10 cellular contexts compared by ENCODE assay signal in the genomic region with DNA sequence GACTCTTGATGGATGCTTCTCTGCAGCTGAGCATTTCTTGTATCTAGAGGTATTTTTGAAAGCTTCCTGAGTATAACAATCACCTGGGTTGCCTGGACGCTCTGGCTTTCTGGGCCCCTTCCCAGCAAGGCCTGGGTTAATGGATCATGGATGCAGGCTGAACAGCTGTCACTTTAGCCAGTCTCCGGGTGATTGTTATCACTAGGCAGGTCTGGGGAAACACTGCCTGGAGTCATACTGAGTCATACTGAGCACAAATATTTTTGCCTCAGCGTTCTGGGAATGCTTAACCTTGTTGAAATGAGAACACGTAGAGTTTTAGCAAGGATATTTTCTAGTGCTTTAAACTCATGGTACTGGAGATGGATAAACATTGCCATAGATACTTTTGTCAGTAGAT.
A peak's percentile ranks its signal among the peaks of the same experiment; 100 is the strongest.
DNase-seq lines count a peak whose midpoint lies in the region; ATAC-seq and TF ChIP-seq lines count a peak whose summit lies in the region.
"Had no signal": no experiment of that assay in that cellular context is flagged by ENCODE, and none has a peak within 500 bp of the region (broad histone marks: within the 10 kb centered on the region; RNA-seq: fewer than 3 reads in every experiment).

No MANE protein-coding gene starts in this region.

- ATAC-seq in GM21717 (IDR thresholded peaks at IDR 0.05; ENCODE audit: unreplicated experiment) = no peak

- peaks cover 0 to 16% (median 0%) of the 10 kb centered on the region in 4 donors for H3K4me1 ChIP-seq in tibial nerve

- peaks cover 42% of the 10 kb centered on the region for H3K4me1 Mint-ChIP-seq in chondrocyte (ENCODE audit: low read depth)
- H3K4me1 Mint-ChIP-seq in mesothelial cell of epicardium = peaks cover 53% of the 10 kb centered on the region
- H3K4me1 Mint-ChIP-seq in T-helper 2 cell treated with Interferon-gamma antibody and Interleukin-4, amounts not matched to agents 5 μg/mL and 100 μg/mL, for 36 hours (ENCODE audit: low read depth) = peaks cover 3% of the 10 kb centered on the region

- no peaks in the 10 kb centered on the region for H3K9me3 ChIP-seq in MG63
- no peaks in the 10 kb centered on the region for H3K9me3 ChIP-seq in tibial nerve

- TF ChIP-seq EP300 in tibial nerve (IDR thresholded peaks at IDR 0.05) = no peak

- WGBS in tibial nerve, 2 donors = 28 to 37% methylated on average over 3 to 4 of the region's 4 CpGs

- H3K9me3 Mint-ChIP-seq in chondrocyte (ENCODE audit: low read depth) (no peaks in the 10 kb centered on the region), mesothelial cell of epicardium (peaks cover 6% of the 10 kb centered on the region)
- no peaks in the 10 kb centered on the region for H3K9me3 Mint-ChIP-seq in T-helper 2 cell treated with Interferon-gamma antibody and Interleukin-4, amounts not matched to agents 5 μg/mL and 100 μg/mL, for 36 hours

- H3K27ac ChIP-seq in tibial nerve = peak overlapping the region in 1 of 4 donors; percentile 61

- H3K36me3 ChIP-seq in MG63 (no peaks in the 10 kb centered on the region), tibial nerve (no peaks in the 10 kb centered on the region)

- peak overlapping the region; percentile 2 for H3K4me3 Mint-ChIP-seq in chondrocyte (ENCODE audit: unreplicated experiment)
- H3K4me3 Mint-ChIP-seq in mesothelial cell of epicardium = no peak overlapping the region
- no peak overlapping the region for H3K4me3 Mint-ChIP-seq in T-helper 2 cell treated with Interferon-gamma antibody and Interleukin-4, amounts not matched to agents 5 μg/mL and 100 μg/mL, for 36 hours

- H3K4me3 ChIP-seq in MG63 = no peak overlapping the region
- no peak overlapping the region for H3K4me3 ChIP-seq in tibial nerve

- H3K27me3 ChIP-seq in MG63 (no peaks in the 10 kb centered on the region), tibial nerve (peaks cover 0 to 4% of the 10 kb centered on the region in 2 donors)

- peak overlapping the region; percentile 92 for H3K27ac Mint-ChIP-seq in chondrocyte (ENCODE audit: unreplicated experiment)
- H3K27ac Mint-ChIP-seq in mesothelial cell of epicardium = peak overlapping the region; percentile 77
- H3K27ac Mint-ChIP-seq in T-helper 2 cell treated with Interferon-gamma antibody and Interleukin-4, amounts not matched to agents 5 μg/mL and 100 μg/mL, for 36 hours = no peak overlapping the region

- TF ChIP-seq CTCF in chondrocyte (IDR thresholded peaks at IDR 0.05) (no peak), mesothelial cell of epicardium (IDR thresholded peaks at IDR 0.05; ENCODE audit: unreplicated experiment) (no peak), tibial nerve (IDR thresholded peaks at IDR 0.05) (no peak)

- H3K36me3 Mint-ChIP-seq in chondrocyte (ENCODE audit: low read depth) (no peaks in the 10 kb centered on the region), mesothelial cell of epicardium (no peaks in the 10 kb centered on the region)
- no peaks in the 10 kb centered on the region for H3K36me3 Mint-ChIP-seq in T-helper 2 cell treated with Interferon-gamma antibody and Interleukin-4, amounts not matched to agents 5 μg/mL and 100 μg/mL, for 36 hours (ENCODE audit: low read depth)

- H3K27me3 Mint-ChIP-seq in chondrocyte (ENCODE audit: low read depth) = no peaks in the 10 kb centered on the region
- no peaks in the 10 kb centered on the region for H3K27me3 Mint-ChIP-seq in mesothelial cell of epicardium (ENCODE audit: low read depth)
- H3K27me3 Mint-ChIP-seq in T-helper 2 cell treated with Interferon-gamma antibody and Interleukin-4, amounts not matched to agents 5 μg/mL and 100 μg/mL, for 36 hours (ENCODE audit: low read depth) = no peaks in the 10 kb centered on the region

- no peak for TF ChIP-seq POLR2A in tibial nerve (IDR thresholded peaks at IDR 0.05)

- DNase-seq in AG20443 (ENCODE audit: low spot score) = peak; percentile 42
- peak; percentile 62 for DNase-seq in MG63
- no peak for DNase-seq in chondrocyte (ENCODE audit: low spot score)
- no peak for DNase-seq in mesothelial cell of epicardium (ENCODE audit: low spot score in 2 of 2, unreplicated experiment in 2 of 2)
- no peak for DNase-seq in cerebellar cortex (ENCODE audit: low spot score)
- DNase-seq in tibial nerve (ENCODE audit: low spot score in 2 of 2) = no peak
- no peak for DNase-seq in T-helper 2 cell treated with Interferon-gamma antibody and Interleukin-4, amounts not matched to agents 5 μg/mL and 100 μg/mL, for 36 hours (ENCODE audit: low spot score)
- DNase-seq: activated effector memory CD4-positive, alpha-beta T cell treated with anti-CD3 and anti-CD28 coated beads, Interleukin-2, amount 50 U/mL, for 16 hours; stimulated activated CD4-positive, alpha-beta T cell treated with anti-CD3 and anti-CD28 coated beads, Interleukin-12 subunit alpha, Interleukin-12 subunit beta, amount 100 ng/mL, for 4 hours had no signal

Comparison
In these comparisons a context has a peak if more than half of its experiments do, and no peak if none do; other contexts are left out.
1. DNase-seq: peak in AG20443 (single experiment) and MG63 (single experiment); none in chondrocyte (single experiment), mesothelial cell of epicardium (0 of 2), cerebellar cortex (single experiment), tibial nerve (0 of 2) and T-helper 2 cell treated with Interferon-gamma antibody and Interleukin-4, amounts not matched to agents 5 μg/mL and 100 μg/mL, for 36 hours (single experiment).